Comparison of ENCODE assay signal across 2 cellular contexts in genomic region chr4:7224878-7225533, GRCh38.
TF ChIP-seq lines count a peak whose summit lies in the region.

No MANE protein-coding gene starts in this region.

TF ChIP-seq in SK-N-SH, 30 proteins besides CTCF, POLR2A, EP300 and RAD21 (continued from another document):
- no peak for TF ChIP-seq USF2 (IDR thresholded peaks at IDR 0.05; ENCODE audit: borderline replicate concordance, low read depth, low read length)
- no peak for TF ChIP-seq NRF1 (IDR thresholded peaks at IDR 0.05; ENCODE audit: low read depth, low read length)
- TF ChIP-seq IRF3 (IDR thresholded peaks at IDR 0.05; ENCODE audit: low read depth, low read length) = no peak
- no peak for TF ChIP-seq EZH2phosphoT487 (IDR thresholded peaks at IDR 0.05; ENCODE audit: borderline replicate concordance, low read depth)
- no peak for TF ChIP-seq FOSL2 (IDR thresholded peaks at IDR 0.05; ENCODE audit: borderline replicate concordance, low read depth)
- no peak for TF ChIP-seq MAX (IDR thresholded peaks at IDR 0.05; ENCODE audit: low read depth)
- TF ChIP-seq YY1 (IDR thresholded peaks at IDR 0.05; ENCODE audit: low read depth) = no peak
- no peak for TF ChIP-seq SIN3A (IDR thresholded peaks at IDR 0.05; ENCODE audit: borderline replicate concordance, low read depth, low read length)
- no peak for TF ChIP-seq CHD2 (IDR thresholded peaks at IDR 0.05; ENCODE audit: low read length, partially characterized antibody)
- no peak for TF ChIP-seq PBX3 (IDR thresholded peaks at IDR 0.05)
- no peak for TF ChIP-seq GABPA (IDR thresholded peaks at IDR 0.05; ENCODE audit: low read depth)
- TF ChIP-seq SMC3 (IDR thresholded peaks at IDR 0.05; ENCODE audit: low read depth, low read length) = no peak
TF ChIP-seq in SK-N-SH: peak in this region for 0.

TF ChIP-seq in HepG2, 621 proteins besides CTCF, POLR2A, EP300 and RAD21 (continued from another document):
- no peak for TF ChIP-seq TCF7L2 (IDR thresholded peaks at IDR 0.05; ENCODE audit: low read depth, low read length)
- TF ChIP-seq ZBTB7B (CRISPR knock-in tag; IDR thresholded peaks at IDR 0.05) = no peak
- TF ChIP-seq ZNF280B (CRISPR knock-in tag; IDR thresholded peaks at IDR 0.05; ENCODE audit: borderline replicate concordance) = no peak
- TF ChIP-seq TEAD2 (CRISPR knock-in tag; IDR thresholded peaks at IDR 0.05) = no peak
- no peak for TF ChIP-seq TIGD3 (CRISPR knock-in tag; IDR thresholded peaks at IDR 0.05; ENCODE audit: borderline replicate concordance)
- TF ChIP-seq ZNF800 (CRISPR knock-in tag; IDR thresholded peaks at IDR 0.05) = no peak
- TF ChIP-seq REL (CRISPR knock-in tag; conservative IDR thresholded peaks at IDR 0.05) = no peak
- no peak for TF ChIP-seq ZSCAN5A (CRISPR knock-in tag; IDR thresholded peaks at IDR 0.05; ENCODE audit: borderline replicate concordance)
- no peak for TF ChIP-seq ZNF598 (CRISPR knock-in tag; IDR thresholded peaks at IDR 0.05; ENCODE audit: borderline replicate concordance)
- no peak for TF ChIP-seq KDM3A (CRISPR knock-in tag; IDR thresholded peaks at IDR 0.05; ENCODE audit: low read depth)
- no peak for TF ChIP-seq ZNF276 (CRISPR knock-in tag; IDR thresholded peaks at IDR 0.05; ENCODE audit: low read depth)
- no peak for TF ChIP-seq USF2 (IDR thresholded peaks at IDR 0.05; ENCODE audit: low read depth, low read length)
- no peak for TF ChIP-seq USF2 (CRISPR knock-in tag; IDR thresholded peaks at IDR 0.05; ENCODE audit: borderline replicate concordance)
